In genomic region chr12:40793471-40793870, GRCh38 we compare ENCODE assay signal across 19 cellular contexts.
"Had no signal": no experiment of that assay in that cellular context is flagged by ENCODE, and none has a peak within 500 bp of the region (broad histone marks: within the 10 kb centered on the region; RNA-seq: fewer than 3 reads in every experiment).

No MANE protein-coding gene starts in this region.

- H3K27ac ChIP-seq: breast epithelium, parathyroid adenoma had no signal

- DNase-seq: activated CD4-positive, alpha-beta T cell treated with anti-CD3 and anti-CD28 coated beads for 1 hour; activated CD4-positive, alpha-beta T cell treated with anti-CD3 and anti-CD28 coated beads, Interleukin-2, amount 50 U/mL, for 1 hour; activated CD8-positive, alpha-beta memory T cell treated with anti-CD3 and anti-CD28 coated beads, Interleukin-2, amount 50 U/mL, for 4 hours; activated T-cell treated with anti-CD3 and anti-CD28 coated beads, Interleukin-2, amount 50 U/mL, for 24 hours; cortex of kidney; endodermal cell; islet precursor cell; left cardiac atrium; nephron progenitor cell; right cardiac atrium; stimulated activated CD4-positive, alpha-beta T cell treated with anti-CD3 and anti-CD28 coated beads, Interleukin-12 subunit alpha, Interleukin-12 subunit beta, amount 100 ng/mL, for 4 hours; stimulated activated CD4-positive, alpha-beta T cell treated with anti-CD3 and anti-CD28 coated beads, Interleukin-4, amount 100 ng/mL, for 4 hours; stimulated activated naive CD8-positive, alpha-beta T cell treated with anti-CD3 and anti-CD28 coated beads, Interleukin-15, Interleukin-2, amounts not matched to agents 100 U/mL and 50 U/mL, for 24 hours; T-helper 9 cell had no signal

- H3K36me3 ChIP-seq: breast epithelium, gastroesophageal sphincter had no signal

- H3K9me3 ChIP-seq: breast epithelium, gastroesophageal sphincter had no signal

- H3K27ac Mint-ChIP-seq: activated naive CD4-positive, alpha-beta T cell treated with anti-CD3 and anti-CD28 coated beads, Interleukin-2, amount 50 U/mL, for 72 hours; activated T-cell treated with anti-CD3 and anti-CD28 coated beads, Interleukin-2, amount 50 U/mL, for 24 hours; activated T-helper 17 cell treated with anti-CD3 and anti-CD28 coated beads, Interleukin-2, amount 50 U/mL, for 72 hours; endodermal cell; nephron progenitor cell had no signal

- H3K4me1 ChIP-seq: breast epithelium, parathyroid adenoma had no signal

- H3K9me3 Mint-ChIP-seq: activated T-cell treated with anti-CD3 and anti-CD28 coated beads, Interleukin-2, amount 50 U/mL, for 24 hours; activated T-helper 17 cell treated with anti-CD3 and anti-CD28 coated beads, Interleukin-2, amount 50 U/mL, for 72 hours; endodermal cell; nephron progenitor cell had no signal

- H3K4me3 Mint-ChIP-seq: activated T-cell treated with anti-CD3 and anti-CD28 coated beads, Interleukin-2, amount 50 U/mL, for 24 hours; activated T-helper 17 cell treated with anti-CD3 and anti-CD28 coated beads, Interleukin-2, amount 50 U/mL, for 72 hours; endodermal cell; nephron progenitor cell had no signal

- H3K36me3 Mint-ChIP-seq: activated naive CD4-positive, alpha-beta T cell treated with anti-CD3 and anti-CD28 coated beads, Interleukin-2, amount 50 U/mL, for 72 hours had no signal

- H3K27me3 ChIP-seq: breast epithelium, gastroesophageal sphincter had no signal

- H3K9ac ChIP-seq: parathyroid adenoma had no signal

- H3K4me1 Mint-ChIP-seq: activated T-helper 17 cell treated with anti-CD3 and anti-CD28 coated beads, Interleukin-2, amount 50 U/mL, for 72 hours had no signal

- H3K27me3 Mint-ChIP-seq: activated T-cell treated with anti-CD3 and anti-CD28 coated beads, Interleukin-2, amount 50 U/mL, for 24 hours; activated T-helper 17 cell treated with anti-CD3 and anti-CD28 coated beads, Interleukin-2, amount 50 U/mL, for 72 hours had no signal

- H3K4me3 ChIP-seq: breast epithelium, gastroesophageal sphincter had no signal
